8 cellular contexts compared by ENCODE assay signal in genomic region chr17:82734987-82735866, GRCh38. TPM values are rescaled to one million over a fixed set of nuclear protein-coding genes. Genes with fewer than 3 reads are reported as not detected.
DNase-seq lines count a peak whose midpoint lies in the region; ATAC-seq and TF ChIP-seq lines count a peak whose summit lies in the region.

Gene FN3K (plus strand): TSS chr17:82735615. CDS start chr17:82735637, 22 bp downstream.

- H3K27ac ChIP-seq in CD8-positive, alpha-beta T cell (ENCODE audit: low read depth, low read length), result no peak within 1 kb of the TSS
- peak within 1 kb of the TSS; percentile 69 to 76 for H3K27ac ChIP-seq in liver (ENCODE audit: low read depth in 1 of 2, low read length in 2 of 2)

- H3K4me1 ChIP-seq in CD8-positive, alpha-beta T cell (ENCODE audit: insufficient read depth, low read length), result peaks cover 6% of the 10 kb centered on the region
- H3K4me1 ChIP-seq in liver (ENCODE audit: control insufficient read depth in 4 of 4, insufficient read depth in 4 of 4, low read length in 3 of 4), result peaks cover 13 to 36% (median 22%) of the 10 kb centered on the region in 4 donors

- intact Hi-C loops in CD8-positive, alpha-beta T cell (cut with DNase I, micrococcal nuclease), result no loop called here
- intact Hi-C loops in activated B cell treated with CpG ODN at 0.5 μM for 24 hours (cut with micrococcal nuclease), result no loop called here

- peak; percentile 75 for ATAC-seq in CD8-positive, alpha-beta T cell
- ATAC-seq in activated B cell treated with CpG ODN at 0.5 μM for 24 hours (ENCODE audit: low read depth) (peak; percentile 28), HG02885 (IDR thresholded peaks at IDR 0.05; ENCODE audit: poor library complexity, unreplicated experiment) (no peak), HG03135 (IDR thresholded peaks at IDR 0.05; ENCODE audit: unreplicated experiment) (no peak)
- peak; percentile 49 for ATAC-seq in stimulated activated memory B cell treated with anti-CD40 and anti-IgM and Interleukin-4, amounts not matched to agents 10 μg/mL and 1 μg/mL and 100 μg/mL, for 72 hours

- no peak for TF ChIP-seq CTCF in CD8-positive, alpha-beta T cell (IDR thresholded peaks at IDR 0.05)
- no peak for TF ChIP-seq CTCF in activated B cell treated with CpG ODN at 0.5 μM for 24 hours (IDR thresholded peaks at IDR 0.05)
- no peak for TF ChIP-seq CTCF in liver (IDR thresholded peaks at IDR 0.05; ENCODE audit: low read depth, low read length, missing input control)

- H3K9me3 ChIP-seq in CD8-positive, alpha-beta T cell (ENCODE audit: low read length), result no peaks in the 10 kb centered on the region
- H3K9me3 ChIP-seq in liver (ENCODE audit: control insufficient read depth in 4 of 4, low read length in 3 of 4), result peaks cover 0 to 1% (median 0%) of the 10 kb centered on the region in 4 donors

- 4% methylated on average over 101 of the region's 101 CpGs for WGBS in liver

- H3K9ac ChIP-seq in liver (ENCODE audit: low read depth in 1 of 2, low read length in 2 of 2), result peak within 1 kb of the TSS; percentile 47 to 62

- H3K4me3 Mint-ChIP-seq in CD8-positive, alpha-beta T cell, result peak within 1 kb of the TSS; percentile 74
- H3K4me3 Mint-ChIP-seq in activated B cell treated with CpG ODN at 0.5 μM for 24 hours, result peak within 1 kb of the TSS; percentile 19
- H3K4me3 Mint-ChIP-seq in stimulated activated memory B cell treated with anti-CD40 and anti-IgM and Interleukin-4, amounts not matched to agents 10 μg/mL and 1 μg/mL and 100 μg/mL, for 72 hours, result peak within 1 kb of the TSS; percentile 35

- H3K36me3 ChIP-seq in CD8-positive, alpha-beta T cell (ENCODE audit: insufficient read depth, low read length), result no peaks in the 10 kb centered on the region
- H3K36me3 ChIP-seq in liver (ENCODE audit: control insufficient read depth in 4 of 4, insufficient read depth in 3 of 4, low read depth in 1 of 4, low read length in 3 of 4), result peaks cover 0 to 16% (median 8%) of the 10 kb centered on the region in 4 donors

- H3K27me3 ChIP-seq in CD8-positive, alpha-beta T cell (ENCODE audit: insufficient read depth, low read length), result no peaks in the 10 kb centered on the region
- H3K27me3 ChIP-seq in liver (ENCODE audit: control insufficient read depth in 4 of 4, insufficient read depth in 4 of 4, low read length in 3 of 4), result no peaks in the 10 kb centered on the region

- H3K4me1 Mint-ChIP-seq in CD8-positive, alpha-beta T cell (ENCODE audit: low read depth), result peaks cover 7% of the 10 kb centered on the region
- H3K4me1 Mint-ChIP-seq in activated B cell treated with CpG ODN at 0.5 μM for 24 hours, result peaks cover 6% of the 10 kb centered on the region
- H3K4me1 Mint-ChIP-seq in stimulated activated memory B cell treated with anti-CD40 and anti-IgM and Interleukin-4, amounts not matched to agents 10 μg/mL and 1 μg/mL and 100 μg/mL, for 72 hours, result no peaks in the 10 kb centered on the region

- TF ChIP-seq RAD21 in Ishikawa (IDR thresholded peaks at IDR 0.05; ENCODE audit: low read depth) (no peak), liver (IDR thresholded peaks at IDR 0.05) (no peak)

- TF ChIP-seq EP300 in Ishikawa (IDR thresholded peaks at IDR 0.05; ENCODE audit: borderline replicate concordance), result no peak

- H3K9me3 Mint-ChIP-seq in CD8-positive, alpha-beta T cell, result peaks cover 5% of the 10 kb centered on the region
- peaks cover 7% of the 10 kb centered on the region for H3K9me3 Mint-ChIP-seq in activated B cell treated with CpG ODN at 0.5 μM for 24 hours
- peaks cover 6% of the 10 kb centered on the region for H3K9me3 Mint-ChIP-seq in stimulated activated memory B cell treated with anti-CD40 and anti-IgM and Interleukin-4, amounts not matched to agents 10 μg/mL and 1 μg/mL and 100 μg/mL, for 72 hours

- peaks cover 18% of the 10 kb centered on the region for H3K36me3 Mint-ChIP-seq in CD8-positive, alpha-beta T cell
- H3K36me3 Mint-ChIP-seq in activated B cell treated with CpG ODN at 0.5 μM for 24 hours (ENCODE audit: low read depth), result peaks cover 24% of the 10 kb centered on the region
- H3K36me3 Mint-ChIP-seq in stimulated activated memory B cell treated with anti-CD40 and anti-IgM and Interleukin-4, amounts not matched to agents 10 μg/mL and 1 μg/mL and 100 μg/mL, for 72 hours, result peaks cover 37% of the 10 kb centered on the region

- DNase-seq in CD8-positive, alpha-beta T cell, result peak in 6 of 7 experiments; percentile 12 to 66 (median 36)
- DNase-seq in activated B cell treated with CpG ODN at 0.5 μM for 24 hours, result no peak
- DNase-seq in effector CD8-positive, alpha-beta T cell (lab: John Stamatoyannopoulos, UW), result peak; percentile 30

- peak within 1 kb of the TSS; percentile 54 for H3K4me3 ChIP-seq in CD8-positive, alpha-beta T cell (ENCODE audit: low read depth, low read length)
- H3K4me3 ChIP-seq in liver (ENCODE audit: low read depth in 1 of 3, low read length in 3 of 3), result peak within 1 kb of the TSS; percentile 75 to 91 (median 78)

- CTCF ChIA-PET in CD8-positive, alpha-beta T cell (lab: Charles Lee), result no interaction called here
- CTCF ChIA-PET in activated B cell treated with CpG ODN at 0.5 μM for 24 hours (lab: Charles Lee), result no interaction called here

- POLR2A ChIA-PET in CD8-positive, alpha-beta T cell (lab: Charles Lee), result interaction anchor here (0.7 to 1.0 kb wide), 2 partner anchors 18 to 37 kb away, joined by 3 read pairs; partner anchors contain the start of gene FN3KRP
- POLR2A ChIA-PET in activated B cell treated with CpG ODN at 0.5 μM for 24 hours (lab: Charles Lee), result no interaction called here

- no peak within 1 kb of the TSS for H3K27ac Mint-ChIP-seq in CD8-positive, alpha-beta T cell
- H3K27ac Mint-ChIP-seq in activated B cell treated with CpG ODN at 0.5 μM for 24 hours, result no peak within 1 kb of the TSS
- no peak within 1 kb of the TSS for H3K27ac Mint-ChIP-seq in stimulated activated memory B cell treated with anti-CD40 and anti-IgM and Interleukin-4, amounts not matched to agents 10 μg/mL and 1 μg/mL and 100 μg/mL, for 72 hours

- no peaks in the 10 kb centered on the region for H3K27me3 Mint-ChIP-seq in CD8-positive, alpha-beta T cell (ENCODE audit: low read depth)
- peaks cover 6% of the 10 kb centered on the region for H3K27me3 Mint-ChIP-seq in activated B cell treated with CpG ODN at 0.5 μM for 24 hours
- peaks cover 9% of the 10 kb centered on the region for H3K27me3 Mint-ChIP-seq in stimulated activated memory B cell treated with anti-CD40 and anti-IgM and Interleukin-4, amounts not matched to agents 10 μg/mL and 1 μg/mL and 100 μg/mL, for 72 hours

TF ChIP-seq in Ishikawa, 13 proteins besides CTCF, POLR2A, EP300 and RAD21 (continues in another document):
- TF ChIP-seq, protein P1, sequence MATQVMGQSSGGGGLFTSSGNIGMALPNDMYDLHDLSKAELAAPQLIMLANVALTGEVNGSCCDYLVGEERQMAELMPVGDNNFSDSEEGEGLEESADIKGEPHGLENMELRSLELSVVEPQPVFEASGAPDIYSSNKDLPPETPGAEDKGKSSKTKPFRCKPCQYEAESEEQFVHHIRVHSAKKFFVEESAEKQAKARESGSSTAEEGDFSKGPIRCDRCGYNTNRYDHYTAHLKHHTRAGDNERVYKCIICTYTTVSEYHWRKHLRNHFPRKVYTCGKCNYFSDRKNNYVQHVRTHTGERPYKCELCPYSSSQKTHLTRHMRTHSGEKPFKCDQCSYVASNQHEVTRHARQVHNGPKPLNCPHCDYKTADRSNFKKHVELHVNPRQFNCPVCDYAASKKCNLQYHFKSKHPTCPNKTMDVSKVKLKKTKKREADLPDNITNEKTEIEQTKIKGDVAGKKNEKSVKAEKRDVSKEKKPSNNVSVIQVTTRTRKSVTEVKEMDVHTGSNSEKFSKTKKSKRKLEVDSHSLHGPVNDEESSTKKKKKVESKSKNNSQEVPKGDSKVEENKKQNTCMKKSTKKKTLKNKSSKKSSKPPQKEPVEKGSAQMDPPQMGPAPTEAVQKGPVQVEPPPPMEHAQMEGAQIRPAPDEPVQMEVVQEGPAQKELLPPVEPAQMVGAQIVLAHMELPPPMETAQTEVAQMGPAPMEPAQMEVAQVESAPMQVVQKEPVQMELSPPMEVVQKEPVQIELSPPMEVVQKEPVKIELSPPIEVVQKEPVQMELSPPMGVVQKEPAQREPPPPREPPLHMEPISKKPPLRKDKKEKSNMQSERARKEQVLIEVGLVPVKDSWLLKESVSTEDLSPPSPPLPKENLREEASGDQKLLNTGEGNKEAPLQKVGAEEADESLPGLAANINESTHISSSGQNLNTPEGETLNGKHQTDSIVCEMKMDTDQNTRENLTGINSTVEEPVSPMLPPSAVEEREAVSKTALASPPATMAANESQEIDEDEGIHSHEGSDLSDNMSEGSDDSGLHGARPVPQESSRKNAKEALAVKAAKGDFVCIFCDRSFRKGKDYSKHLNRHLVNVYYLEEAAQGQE (IDR thresholded peaks at IDR 0.05; ENCODE audit: low read depth), result no peak
- no peak for TF ChIP-seq FOXM1 (IDR thresholded peaks at IDR 0.05; ENCODE audit: borderline replicate concordance, low read depth)

TF ChIP-seq in liver, 16 proteins besides CTCF, POLR2A, EP300 and RAD21:
- TF ChIP-seq HNF4A (conservative IDR thresholded peaks at IDR 0.05) (no peak), MAX (IDR thresholded peaks at IDR 0.05) (no peak), YY1 (IDR thresholded peaks at IDR 0.05) (no peak), HNF4G (IDR thresholded peaks at IDR 0.05) (no peak)

RNA-seq across cellular contexts. Expression of gene FN3K, which starts in this region (rescaled TPM):
- total RNA-seq in CD8-positive, alpha-beta T cell, result 1 to 10 TPM; 3.1 to 3.4 TPM
- 0.44 and 0.98 TPM in 2 replicates for total RNA-seq in activated B cell treated with CpG ODN at 0.5 μM for 24 hours
- 10 to 100 TPM; 18.4 to 21.5 TPM for total RNA-seq in liver
- polyA plus RNA-seq in liver, result 10 to 100 TPM; 24.4 to 28.7 TPM

Comparison
In these comparisons a context has a peak if more than half of its experiments do, and no peak if none do; other contexts are left out.
1. Peak in ATAC-seq in activated B cell treated with CpG ODN at 0.5 μM for 24 hours; RNA of the gene not detected or under 1 TPM.
2. ATAC-seq: peak in CD8-positive, alpha-beta T cell (single experiment) and stimulated activated memory B cell treated with anti-CD40 and anti-IgM and Interleukin-4, amounts not matched to agents 10 μg/mL and 1 μg/mL and 100 μg/mL, for 72 hours (single experiment); none in HG02885 (single experiment) and HG03135 (single experiment).
3. H3K4me3 Mint-ChIP-seq: peak in every context shown above with its lines; median percentile 74 in CD8-positive, alpha-beta T cell; 35 in stimulated activated memory B cell treated with anti-CD40 and anti-IgM and Interleukin-4, amounts not matched to agents 10 μg/mL and 1 μg/mL and 100 μg/mL, for 72 hours; 19 in activated B cell treated with CpG ODN at 0.5 μM for 24 hours.